In genomic region chr7:115968166-115968565, GRCh38 we compare ENCODE assay signal across 24 cellular contexts.
"Had no signal": no experiment of that assay in that cellular context is flagged by ENCODE, and none has a peak within 500 bp of the region (broad histone marks: within the 10 kb centered on the region; RNA-seq: fewer than 3 reads in every experiment).

No MANE protein-coding gene starts in this region.

- H3K36me3 Mint-ChIP-seq: immature natural killer cell, mesothelial cell of epicardium, naive B cell, natural killer cell, type B pancreatic cell had no signal

- H3K27ac ChIP-seq: left ventricle myocardium inferior, pancreas, psoas muscle, right atrium auricular region, right lobe of liver, spleen, tibial nerve, uterus had no signal

- H3K9me3 Mint-ChIP-seq: naive B cell; stimulated activated memory B cell treated with anti-CD40 and anti-IgM and Interleukin-4, amounts not matched to agents 10 μg/mL and 1 μg/mL and 100 μg/mL, for 72 hours; stimulated activated naive CD8-positive, alpha-beta T cell treated with anti-CD3 and anti-CD28 coated beads, Interleukin-15, amount 100 ng/mL, for 72 hours; type B pancreatic cell had no signal

- H3K4me3 Mint-ChIP-seq: immature natural killer cell; mesothelial cell of epicardium; naive B cell; natural killer cell; stimulated activated memory B cell treated with anti-CD40 and anti-IgM and Interleukin-4, amounts not matched to agents 10 μg/mL and 1 μg/mL and 100 μg/mL, for 72 hours; stimulated activated naive CD8-positive, alpha-beta T cell treated with anti-CD3 and anti-CD28 coated beads, Interleukin-15, amount 100 ng/mL, for 72 hours; type B pancreatic cell had no signal

- ATAC-seq: natural killer cell; pancreas; psoas muscle; right lobe of liver; stimulated activated memory B cell treated with anti-CD40 and anti-IgM and Interleukin-4, amounts not matched to agents 10 μg/mL and 1 μg/mL and 100 μg/mL, for 72 hours; stimulated activated naive CD8-positive, alpha-beta T cell treated with anti-CD3 and anti-CD28 coated beads, Interleukin-15, amount 100 ng/mL, for 72 hours had no signal

- H3K4me1 Mint-ChIP-seq: immature natural killer cell; naive B cell; natural killer cell; stimulated activated naive CD8-positive, alpha-beta T cell treated with anti-CD3 and anti-CD28 coated beads, Interleukin-15, amount 100 ng/mL, for 72 hours had no signal

- H3K9me3 ChIP-seq: left ventricle myocardium inferior, pancreas, psoas muscle, right atrium auricular region, right lobe of liver, spleen, tibial nerve, uterus had no signal

- H3K36me3 ChIP-seq: left ventricle myocardium inferior, pancreas, right atrium auricular region, right lobe of liver, spleen, tibial nerve, uterus had no signal

- H3K4me1 ChIP-seq: left ventricle myocardium inferior, pancreas, psoas muscle, right atrium auricular region, right lobe of liver, spleen, uterus had no signal

- FAIRE-seq: islet of Langerhans, pancreas had no signal

- H3K27me3 Mint-ChIP-seq: naive B cell; stimulated activated memory B cell treated with anti-CD40 and anti-IgM and Interleukin-4, amounts not matched to agents 10 μg/mL and 1 μg/mL and 100 μg/mL, for 72 hours; stimulated activated naive CD8-positive, alpha-beta T cell treated with anti-CD3 and anti-CD28 coated beads, Interleukin-15, amount 100 ng/mL, for 72 hours; type B pancreatic cell had no signal

- DNase-seq: hypothalamus; immature natural killer cell; left ventricle myocardium inferior; mesendoderm; naive B cell; natural killer cell; nucleus accumbens; pancreas; posterior cingulate gyrus; psoas muscle; right lobe of liver; spleen; stimulated activated CD4-positive, alpha-beta T cell treated with anti-CD3 and anti-CD28 coated beads, Interleukin-4, amount 100 ng/mL, for 24 hours; stimulated activated naive CD4-positive, alpha-beta T cell treated with Interleukin-2 at 50 U/mL for 16 hours; stimulated activated naive CD8-positive, alpha-beta T cell treated with anti-CD3 and anti-CD28 coated beads, Interleukin-15, amount 100 ng/mL, for 72 hours; substantia nigra; uterus had no signal

- H3K27ac Mint-ChIP-seq: immature natural killer cell; mesothelial cell of epicardium; naive B cell; natural killer cell; stimulated activated memory B cell treated with anti-CD40 and anti-IgM and Interleukin-4, amounts not matched to agents 10 μg/mL and 1 μg/mL and 100 μg/mL, for 72 hours; stimulated activated naive CD8-positive, alpha-beta T cell treated with anti-CD3 and anti-CD28 coated beads, Interleukin-15, amount 100 ng/mL, for 72 hours; type B pancreatic cell had no signal

- H3K4me3 ChIP-seq: left ventricle myocardium inferior, lung, pancreas, psoas muscle, right atrium auricular region, right lobe of liver, spleen, tibial nerve, uterus had no signal
